In genomic region chr11:65185869-65186341, GRCh38 we compare ENCODE assay signal across 23 cellular contexts. TPM values are rescaled to one million over a fixed set of nuclear protein-coding genes. Genes with fewer than 3 reads are reported as not detected.
A peak's percentile ranks its signal among the peaks of the same experiment; 100 is the strongest.
DNase-seq lines count a peak whose midpoint lies in the region; ATAC-seq, FAIRE-seq and TF ChIP-seq lines count a peak whose summit lies in the region.
"Had no signal": no experiment of that assay in that cellular context is flagged by ENCODE, and none has a peak within 500 bp of the region (broad histone marks: within the 10 kb centered on the region; RNA-seq: fewer than 3 reads in every experiment).

No MANE protein-coding gene starts in this region.

- intact Hi-C loops in CD14-positive monocyte (cut with micrococcal nuclease) = no loop called here

- CTCF ChIA-PET in WTC11 (lab: Charles Lee) = interaction anchor here (0.5 to 1.8 kb wide), 19 partner anchors 11 to 144 kb away, joined by 3 to 10 read pairs (median 4); partner anchors contain the start of genes FAU, MRPL49 and TM7SF2

- peaks cover 25% of the 10 kb centered on the region for H3K36me3 Mint-ChIP-seq in HFFc6 (ENCODE audit: low read depth)
- peaks cover 44% of the 10 kb centered on the region for H3K36me3 Mint-ChIP-seq in WTC11
- H3K36me3 Mint-ChIP-seq in CD14-positive monocyte = peaks cover 56 to 67% of the 10 kb centered on the region in 2 donors

- no peak for DNase-seq in HFFc6
- DNase-seq in WTC11 (ENCODE audit: low spot score) = peak; percentile 55
- DNase-seq in keratinocyte (ENCODE audit: low read depth, low spot score) = no peak
- no peak for DNase-seq in AG08395 (ENCODE audit: low spot score)
- DNase-seq in activated CD4-positive, alpha-beta T cell treated with anti-CD3 and anti-CD28 coated beads, Interleukin-2, amount 50 U/mL, for 48 hours = no peak
- no peak for DNase-seq in CD14-positive monocyte (ENCODE audit: low spot score)
- DNase-seq: EL; glutamatergic neuron; GM23248; MV-4-11; naive thymus-derived CD8-positive, alpha-beta T cell; NCI-H2171; NK-92 treated with Interleukin-12 subunit alpha and Interleukin-12 subunit beta, amount 100 ng/mL, for 24 hours; SJCRH30; stimulated activated CD4-positive, alpha-beta T cell treated with anti-CD3 and anti-CD28 coated beads, Interleukin-4, amount 100 ng/mL, for 24 hours had no signal

- H3K36me3 ChIP-seq in DOHH2 (ENCODE audit: control insufficient read depth, low read length) (peaks cover 71% of the 10 kb centered on the region), keratinocyte (ENCODE audit: control insufficient read depth in 2 of 2, extremely low read depth in 1 of 2, insufficient read depth in 2 of 2, low read length in 2 of 2) (peaks cover 44 to 55% of the 10 kb centered on the region in 2 experiments)
- H3K36me3 ChIP-seq: SJCRH30 had no signal

- H3K9me3 Mint-ChIP-seq in HFFc6 (no peaks in the 10 kb centered on the region), WTC11 (no peaks in the 10 kb centered on the region), CD14-positive monocyte (no peaks in the 10 kb centered on the region)
- H3K9me3 Mint-ChIP-seq: activated naive CD4-positive, alpha-beta T cell treated with anti-CD3 and anti-CD28 coated beads, Interleukin-2, amount 50 U/mL, for 24 hours; naive thymus-derived CD8-positive, alpha-beta T cell; stimulated activated memory B cell treated with anti-CD40 and anti-IgM and Interleukin-4, amounts not matched to agents 10 μg/mL and 1 μg/mL and 100 μg/mL, for 72 hours had no signal

- no peak overlapping the region for H3K9ac ChIP-seq in keratinocyte (ENCODE audit: control insufficient read depth, extremely low read depth, insufficient read depth, low read length)
- H3K9ac ChIP-seq: GM23248 had no signal

- no peak for FAIRE-seq in keratinocyte (lab: Jason Lieb, UNC)

- no peaks in the 10 kb centered on the region for H3K9me3 ChIP-seq in DOHH2 (ENCODE audit: control insufficient read depth, insufficient read depth, low read length)
- H3K9me3 ChIP-seq in keratinocyte (ENCODE audit: control insufficient read depth, low read depth, low read length) = no peaks in the 10 kb centered on the region
- H3K9me3 ChIP-seq: BLaER1 treated with 17β-estradiol and CSF1 and Interleukin-3, amounts not matched to agents 10 nM and 100 nM; left lung; right atrium auricular region; SJCRH30 had no signal

- peaks cover 15% of the 10 kb centered on the region for H3K4me1 ChIP-seq in DOHH2 (ENCODE audit: control insufficient read depth, low read length)
- H3K4me1 ChIP-seq in keratinocyte (ENCODE audit: control insufficient read depth, extremely low read depth, insufficient read depth, low read length) = peaks cover 17% of the 10 kb centered on the region
- H3K4me1 ChIP-seq: SJCRH30 had no signal

- no peak overlapping the region for H3K4me2 ChIP-seq in DOHH2 (ENCODE audit: low read length)
- H3K4me2 ChIP-seq in keratinocyte (ENCODE audit: control insufficient read depth, extremely low read depth, insufficient read depth, low read depth, low read length) = no peak overlapping the region
- H3K4me2 ChIP-seq: BLaER1 treated with 17β-estradiol and CSF1 and Interleukin-3, amounts not matched to agents 10 nM and 100 nM had no signal

- TF ChIP-seq CTCF in DOHH2 (IDR thresholded peaks at IDR 0.05; ENCODE audit: low read depth, low read length, poor library complexity, severe bottlenecking) (peak; percentile 47), HFFc6 (IDR thresholded peaks at IDR 0.05) (peak; percentile 48), WTC11 (IDR thresholded peaks at IDR 0.05) (no peak; the same call in 1 of the 2 replicates), keratinocyte (optimal IDR thresholded peaks at IDR 0.05 in 1 of 3, IDR thresholded peaks at IDR 0.05 in 1 of 3, conservative IDR thresholded peaks at IDR 0.05 in 1 of 3; ENCODE audit: extremely low read depth in 1 of 3, insufficient read depth in 2 of 3, low read length in 3 of 3) (peak in 2 of 3 experiments; percentile 9 to 11), CD14-positive monocyte (IDR thresholded peaks at IDR 0.05) (no peak)

- H3K27me3 Mint-ChIP-seq in HFFc6 (ENCODE audit: insufficient read depth) (peaks cover 1% of the 10 kb centered on the region; the same call in 1 of the 2 replicates), WTC11 (ENCODE audit: low read depth) (no peaks in the 10 kb centered on the region), CD14-positive monocyte (ENCODE audit: low read depth in 3 of 3) (peaks cover 0 to 2% (median 0%) of the 10 kb centered on the region in 3 donors)
- H3K27me3 Mint-ChIP-seq: activated naive CD4-positive, alpha-beta T cell treated with anti-CD3 and anti-CD28 coated beads, Interleukin-2, amount 50 U/mL, for 24 hours; naive thymus-derived CD8-positive, alpha-beta T cell; stimulated activated memory B cell treated with anti-CD40 and anti-IgM and Interleukin-4, amounts not matched to agents 10 μg/mL and 1 μg/mL and 100 μg/mL, for 72 hours had no signal

- H3K9me1 ChIP-seq in keratinocyte (ENCODE audit: control insufficient read depth, extremely low read depth, insufficient read depth, low read length) = no peaks in the 10 kb centered on the region

- ATAC-seq in WTC11 = no peak
- ATAC-seq in GM21447 (IDR thresholded peaks at IDR 0.05; ENCODE audit: unreplicated experiment) = no peak
- ATAC-seq: left lung; naive thymus-derived CD8-positive, alpha-beta T cell; stimulated activated memory B cell treated with anti-CD40 and anti-IgM and Interleukin-4, amounts not matched to agents 10 μg/mL and 1 μg/mL and 100 μg/mL, for 72 hours had no signal

- no peaks in the 10 kb centered on the region for H3K27me3 ChIP-seq in DOHH2 (ENCODE audit: control insufficient read depth, low read length)
- H3K27me3 ChIP-seq in keratinocyte (ENCODE audit: control insufficient read depth, extremely low read depth, insufficient read depth, low read length) = no peaks in the 10 kb centered on the region
- H3K27me3 ChIP-seq: BLaER1 treated with 17β-estradiol and CSF1 and Interleukin-3, amounts not matched to agents 10 nM and 100 nM; left lung; right atrium auricular region; SJCRH30 had no signal

- H3K79me2 ChIP-seq in DOHH2 (ENCODE audit: control insufficient read depth, low read length) (peaks cover 24% of the 10 kb centered on the region), keratinocyte (ENCODE audit: control insufficient read depth, insufficient read depth, low read length) (peaks cover 86% of the 10 kb centered on the region)

- dilution Hi-C loops in keratinocyte (cut with MboI; ENCODE audit: extremely low pct_ligation_motif_present, low sequenced_read_pairs) = no loop called here

- no peak overlapping the region for H2AFZ ChIP-seq in keratinocyte (ENCODE audit: control insufficient read depth, low read length)
- H2AFZ ChIP-seq: GM23248 had no signal

- H3K4me3 Mint-ChIP-seq in HFFc6 = no peak overlapping the region
- no peak overlapping the region for H3K4me3 Mint-ChIP-seq in WTC11
- H3K4me3 Mint-ChIP-seq in CD14-positive monocyte = no peak overlapping the region
- H3K4me3 Mint-ChIP-seq: activated naive CD4-positive, alpha-beta T cell treated with anti-CD3 and anti-CD28 coated beads, Interleukin-2, amount 50 U/mL, for 24 hours; stimulated activated memory B cell treated with anti-CD40 and anti-IgM and Interleukin-4, amounts not matched to agents 10 μg/mL and 1 μg/mL and 100 μg/mL, for 72 hours had no signal

- peaks cover 15% of the 10 kb centered on the region for H3K4me1 Mint-ChIP-seq in HFFc6 (ENCODE audit: low read depth)
- peaks cover 45% of the 10 kb centered on the region for H3K4me1 Mint-ChIP-seq in WTC11
- peaks cover 45% of the 10 kb centered on the region for H3K4me1 Mint-ChIP-seq in CD14-positive monocyte

- peaks cover 3% of the 10 kb centered on the region; the same call in 1 of the 2 replicates for H3F3A ChIP-seq in DOHH2 (ENCODE audit: control insufficient read depth, insufficient read depth)

- H3K4me3 ChIP-seq in DOHH2 (ENCODE audit: low read length) (no peak overlapping the region), keratinocyte (ENCODE audit: control insufficient read depth in 2 of 3, extremely low read depth in 1 of 3, insufficient read depth in 2 of 3, low read depth in 1 of 3, low read length in 3 of 3) (no peak overlapping the region)
- H3K4me3 ChIP-seq: BLaER1 treated with 17β-estradiol and CSF1 and Interleukin-3, amounts not matched to agents 10 nM and 100 nM; GM23248; left lung; right atrium auricular region; SJCRH30 had no signal

- H3K27ac ChIP-seq in DOHH2 (ENCODE audit: low read depth, low read length) (no peak overlapping the region), keratinocyte (ENCODE audit: control insufficient read depth, insufficient read depth, low read length) (no peak overlapping the region)
- H3K27ac ChIP-seq: BLaER1 treated with 17β-estradiol and CSF1 and Interleukin-3, amounts not matched to agents 10 nM and 100 nM; GM23248; left lung; right atrium auricular region; SJCRH30 had no signal

- no peaks in the 10 kb centered on the region for H3K9me2 ChIP-seq in DOHH2 (replicated peaks; ENCODE audit: control insufficient read depth, low read length)

- H4K20me1 ChIP-seq in DOHH2 (ENCODE audit: control insufficient read depth, insufficient read depth, low read depth, low read length) (no peaks in the 10 kb centered on the region), keratinocyte (ENCODE audit: control insufficient read depth, extremely low read depth, insufficient read depth, low read length) (peaks cover 21% of the 10 kb centered on the region)

- H3K27ac Mint-ChIP-seq in HFFc6 = no peak overlapping the region
- peak overlapping the region; percentile 91 for H3K27ac Mint-ChIP-seq in WTC11
- no peak overlapping the region for H3K27ac Mint-ChIP-seq in CD14-positive monocyte
- H3K27ac Mint-ChIP-seq: activated naive CD4-positive, alpha-beta T cell treated with anti-CD3 and anti-CD28 coated beads, Interleukin-2, amount 50 U/mL, for 24 hours; stimulated activated memory B cell treated with anti-CD40 and anti-IgM and Interleukin-4, amounts not matched to agents 10 μg/mL and 1 μg/mL and 100 μg/mL, for 72 hours had no signal

- POLR2A ChIA-PET in WTC11 (lab: Charles Lee) = interaction anchor here (0.6 to 0.8 kb wide), 4 partner anchors 10 to 64 kb away, joined by 3 read pairs; no protein-coding TSS in a partner anchor

RNA-seq across cellular contexts. Expression of gene CAPN1, which starts 4.2 kb away (rescaled TPM):
- total RNA-seq in HFFc6 (2021; fragmentation: NEBNext Ultra II Directional; extraction: Animal tissue kit (Norgen Biotek cat#: 25700)) = 100 to 1,000 TPM; 203 to 271 (median 231) TPM
- total RNA-seq in WTC11 (2021) = 204 to 257 TPM (median 218 TPM) in 3 replicates
- polyA plus RNA-seq in keratinocyte (250 to 300 TPM (median 284 TPM) in 3 replicates), CD14-positive monocyte (100 to 1,000 TPM; 129 to 140 TPM)
- polyA plus RNA-seq in keratinocyte (2011; ENCODE audit: low read depth) = 213 TPM
- 259 and 452 TPM in 2 replicates for polyA plus RNA-seq in keratinocyte (2011; cell fraction: cytosol; rRNA removed)
- 405 and 511 TPM in 2 replicates for polyA plus RNA-seq in keratinocyte (2011; cell fraction: nucleus; rRNA removed)
- 229 and 409 TPM in 2 replicates for polyA plus RNA-seq in keratinocyte (2012; ENCODE audit: low replicate concordance)
- polyA minus RNA-seq in keratinocyte = 393 to 816 TPM (median 404 TPM) in 3 replicates
- 432 TPM for polyA minus RNA-seq in keratinocyte (2011; cell fraction: cytosol; rRNA and poly(A)+ RNA removed)
- 260 and 270 TPM in 2 replicates for polyA minus RNA-seq in keratinocyte (2011; cell fraction: nucleus; rRNA and poly(A)+ RNA removed)

RNA-seq across cellular contexts. Expression of gene SPDYC, which starts 15.9 kb away (rescaled TPM):
- not detected for total RNA-seq in HFFc6 (2021; fragmentation: NEBNext Ultra II Directional; extraction: Animal tissue kit (Norgen Biotek cat#: 25700))
- 0.27 to 0.35 TPM (median 0.32 TPM) in 3 replicates for total RNA-seq in WTC11 (2021)
- polyA plus RNA-seq in keratinocyte (not detected in 3 replicates), CD14-positive monocyte (under 1 TPM in 1 of 2 donors, not detected in 1; 0.64 TPM)
- polyA plus RNA-seq in keratinocyte (2011; ENCODE audit: low read depth) = not detected
- not detected in 2 replicates for polyA plus RNA-seq in keratinocyte (2011; cell fraction: cytosol; rRNA removed)
- polyA plus RNA-seq in keratinocyte (2011; cell fraction: nucleus; rRNA removed) = not detected in 2 replicates
- polyA plus RNA-seq in keratinocyte (2012; ENCODE audit: low replicate concordance) = not detected in 2 replicates
- polyA minus RNA-seq in keratinocyte = not detected in 3 replicates
- not detected for polyA minus RNA-seq in keratinocyte (2011; cell fraction: cytosol; rRNA and poly(A)+ RNA removed)
- polyA minus RNA-seq in keratinocyte (2011; cell fraction: nucleus; rRNA and poly(A)+ RNA removed) = not detected in 2 replicates
- total RNA-seq: GM23248; left lung; naive thymus-derived CD8-positive, alpha-beta T cell; right atrium auricular region; ureter had no signal
- polyA plus RNA-seq: GM23248; naive thymus-derived CD8-positive, alpha-beta T cell had no signal

RNA-seq across cellular contexts. Expression of gene SYVN1, which starts 51.6 kb away (rescaled TPM):
- 10 to 100 TPM; 39.9 to 46.9 (median 42.9) TPM for total RNA-seq in HFFc6 (2021; fragmentation: NEBNext Ultra II Directional; extraction: Animal tissue kit (Norgen Biotek cat#: 25700))
- total RNA-seq in WTC11 (2021) = 27.6 to 34.8 TPM (median 31.8 TPM) in 3 replicates
- polyA plus RNA-seq in keratinocyte = 10.0 to 25.4 TPM (median 10.8 TPM) in 3 replicates
- polyA plus RNA-seq in keratinocyte (2011; ENCODE audit: low read depth) = 3.9 TPM
- 10.7 and 14.1 TPM in 2 replicates for polyA plus RNA-seq in keratinocyte (2011; cell fraction: cytosol; rRNA removed)
- polyA plus RNA-seq in keratinocyte (2011; cell fraction: nucleus; rRNA removed) = 100 and 132 TPM in 2 replicates
- 23.3 and 29.0 TPM in 2 replicates for polyA plus RNA-seq in keratinocyte (2012; ENCODE audit: low replicate concordance)
- polyA minus RNA-seq in keratinocyte = 49.9 to 172 TPM (median 57.6 TPM) in 3 replicates
- 28.6 TPM for polyA minus RNA-seq in keratinocyte (2011; cell fraction: cytosol; rRNA and poly(A)+ RNA removed)
- 49.6 and 75.6 TPM in 2 replicates for polyA minus RNA-seq in keratinocyte (2011; cell fraction: nucleus; rRNA and poly(A)+ RNA removed)
- polyA plus RNA-seq in CD14-positive monocyte = 1 to 10 TPM; 3.5 to 6.4 TPM

Comparison
In these comparisons a context has a peak if more than half of its experiments do, and no peak if none do; other contexts are left out.
1. CTCF ChIP-seq: peak in DOHH2 (single experiment), HFFc6 (single experiment) and keratinocyte (2 of 3); none in WTC11 (single experiment) and CD14-positive monocyte (single experiment).